1 cellular context compared by ENCODE assay signal in genomic region chr3:12772462-12772861, GRCh38.
TF ChIP-seq lines count a peak whose summit lies in the region.

No MANE protein-coding gene starts in this region.

TF ChIP-seq in IMR-90, 13 proteins besides CTCF, POLR2A, EP300 and RAD21:
- no peak for TF ChIP-seq FOS (IDR thresholded peaks at IDR 0.05; ENCODE audit: low read depth, low read length)
- TF ChIP-seq MAZ (IDR thresholded peaks at IDR 0.05; ENCODE audit: borderline replicate concordance, low read depth, low read length): no peak
